Comparison of ENCODE assay signal across 8 cellular contexts in genomic region chr1:30929135-30929889, GRCh38. TPM values are rescaled to one million over a fixed set of nuclear protein-coding genes. Genes with fewer than 3 reads are reported as not detected.
DNase-seq lines count a peak whose midpoint lies in the region; ATAC-seq and TF ChIP-seq lines count a peak whose summit lies in the region.

No MANE protein-coding gene starts in this region.

- POLR2A ChIA-PET in activated CD4-positive, alpha-beta T cell treated with anti-CD3 and anti-CD28 coated beads for 36 hours (lab: Charles Lee) = no interaction called here

- H2AK5ac ChIP-seq in mesendoderm (ENCODE audit: low read length) = no peak overlapping the region

- intact Hi-C loops in activated CD4-positive, alpha-beta T cell treated with anti-CD3 and anti-CD28 coated beads for 36 hours (cut with DNase I, micrococcal nuclease) = loop anchor here (1.0 to 5.0 kb wide), 5 partner anchors 127 to 212 kb away; no protein-coding TSS in a partner anchor

- TF ChIP-seq CTCF in tibial nerve (IDR thresholded peaks at IDR 0.05) = peak; percentile 52 to 79 (median 65)

- peak; percentile 68 for DNase-seq in NK-92 treated with Interleukin-12 subunit alpha and Interleukin-12 subunit beta, amount 100 ng/mL, for 24 hours (lab: John Stamatoyannopoulos, UW)
- DNase-seq in NK-92 (lab: John Stamatoyannopoulos, UW; ENCODE audit: unreplicated experiment) = no peak
- peak; percentile 30 for DNase-seq in NCI-H1694 treated with DMSO at 0.1 percent for 48 hours (lab: John Stamatoyannopoulos, UW)
- DNase-seq in activated CD4-positive, alpha-beta T cell treated with anti-CD3 and anti-CD28 coated beads for 36 hours = peak; percentile 75
- DNase-seq in effector memory CD4-positive, alpha-beta T cell = peak in 2 of 3 donors; percentile 14 to 15
- peak; percentile 77 for DNase-seq in mesendoderm
- peak in 1 of 2 donors; percentile 62 for DNase-seq in tibial nerve (ENCODE audit: low spot score in 2 of 2)

- CTCF ChIA-PET in activated CD4-positive, alpha-beta T cell treated with anti-CD3 and anti-CD28 coated beads for 36 hours (lab: Charles Lee) = interaction anchor here (0.6 to 8.0 kb wide), 24 partner anchors 9 to 396 kb away, joined by 3 to 70 read pairs (median 4); partner anchors contain the start of gene MATN1

- no peak overlapping the region for H2BK5ac ChIP-seq in mesendoderm (ENCODE audit: low read length)

- TF ChIP-seq POLR2A in tibial nerve (IDR thresholded peaks at IDR 0.05) = no peak

- H3K4me1 Mint-ChIP-seq in activated CD4-positive, alpha-beta T cell treated with anti-CD3 and anti-CD28 coated beads for 36 hours = no peaks in the 10 kb centered on the region

- ATAC-seq in activated CD4-positive, alpha-beta T cell treated with anti-CD3 and anti-CD28 coated beads for 36 hours = peak; percentile 82
- ATAC-seq in HG03520 (IDR thresholded peaks at IDR 0.05; ENCODE audit: unreplicated experiment) = no peak

- no peak overlapping the region for H3K27ac Mint-ChIP-seq in activated CD4-positive, alpha-beta T cell treated with anti-CD3 and anti-CD28 coated beads for 36 hours

- no peak overlapping the region for H3K4me2 ChIP-seq in mesendoderm (ENCODE audit: low read length)

- no peak overlapping the region for H3K4me3 ChIP-seq in effector memory CD4-positive, alpha-beta T cell (ENCODE audit: insufficient read depth, low read depth, low read length, poor library complexity, severe bottlenecking)
- H3K4me3 ChIP-seq in mesendoderm (ENCODE audit: low read length) (no peak overlapping the region), tibial nerve (no peak overlapping the region)

- no peak overlapping the region for H3K4ac ChIP-seq in mesendoderm (ENCODE audit: low read depth, low read length)

- no peaks in the 10 kb centered on the region for H3K27me3 ChIP-seq in effector memory CD4-positive, alpha-beta T cell (replicated peaks; ENCODE audit: control insufficient read depth, insufficient read depth, low read length, poor library complexity, severe bottlenecking)
- H3K27me3 ChIP-seq in mesendoderm (ENCODE audit: insufficient read depth, low read length, poor library complexity) = no peaks in the 10 kb centered on the region
- no peaks in the 10 kb centered on the region for H3K27me3 ChIP-seq in tibial nerve

- no CpG with 5 or more reads among the region's 6 CpGs for WGBS in mesendoderm (ENCODE audit: extremely low coverage, insufficient coverage, low lambda C conversion rate)
- WGBS in tibial nerve, 2 donors = 50 to 58% methylated on average over 5 to 6 of the region's 6 CpGs

- no peak overlapping the region for H3K56ac ChIP-seq in mesendoderm (ENCODE audit: low read length)

- no peak for TF ChIP-seq EP300 in tibial nerve (IDR thresholded peaks at IDR 0.05)

- no peak overlapping the region for H3K23ac ChIP-seq in mesendoderm (ENCODE audit: low read length)

- no peak overlapping the region for H4K8ac ChIP-seq in mesendoderm (ENCODE audit: low read depth, low read length)

- H3K36me3 Mint-ChIP-seq in activated CD4-positive, alpha-beta T cell treated with anti-CD3 and anti-CD28 coated beads for 36 hours (ENCODE audit: low read depth) = peaks cover 13% of the 10 kb centered on the region

- no peak overlapping the region for H3K27ac ChIP-seq in effector memory CD4-positive, alpha-beta T cell (ENCODE audit: insufficient read depth, low read length, poor library complexity, severe bottlenecking)
- H3K27ac ChIP-seq in mesendoderm (ENCODE audit: low read depth, low read length) = no peak overlapping the region
- peak overlapping the region in 3 of 4 donors; percentile 8 to 46 (median 29) for H3K27ac ChIP-seq in tibial nerve

- H2BK120ac ChIP-seq in mesendoderm (ENCODE audit: low read depth, low read length) = no peak overlapping the region

- no peaks in the 10 kb centered on the region for H3K9me3 ChIP-seq in effector memory CD4-positive, alpha-beta T cell (ENCODE audit: control insufficient read depth, low read length)
- no peaks in the 10 kb centered on the region for H3K9me3 ChIP-seq in tibial nerve

- no peak overlapping the region for H3K18ac ChIP-seq in mesendoderm (ENCODE audit: low read length)

- H3K4me1 ChIP-seq in effector memory CD4-positive, alpha-beta T cell (ENCODE audit: control insufficient read depth, insufficient read depth, low read length, poor library complexity, severe bottlenecking) = no peaks in the 10 kb centered on the region
- H3K4me1 ChIP-seq in mesendoderm (ENCODE audit: control insufficient read depth, low read depth, low read length) (no peaks in the 10 kb centered on the region), tibial nerve (peaks cover 0 to 17% (median 0%) of the 10 kb centered on the region in 4 donors)

- H3K36me3 ChIP-seq in effector memory CD4-positive, alpha-beta T cell (ENCODE audit: control insufficient read depth, insufficient read depth, low read length) = peaks cover 16% of the 10 kb centered on the region
- H3K36me3 ChIP-seq in mesendoderm (ENCODE audit: control insufficient read depth, insufficient read depth, low read length) (peaks cover 5% of the 10 kb centered on the region), tibial nerve (peaks cover 0 to 24% (median 0%) of the 10 kb centered on the region in 3 donors)

- no peaks in the 10 kb centered on the region for H3K79me2 ChIP-seq in mesendoderm (ENCODE audit: control insufficient read depth, insufficient read depth, low read length)

- H3K9me3 Mint-ChIP-seq in activated CD4-positive, alpha-beta T cell treated with anti-CD3 and anti-CD28 coated beads for 36 hours (ENCODE audit: low read depth) = no peaks in the 10 kb centered on the region

- no peaks in the 10 kb centered on the region for H3K79me1 ChIP-seq in mesendoderm (ENCODE audit: low read length)

- no peak overlapping the region for H3K4me3 Mint-ChIP-seq in activated CD4-positive, alpha-beta T cell treated with anti-CD3 and anti-CD28 coated beads for 36 hours

- no peak overlapping the region for H4K5ac ChIP-seq in mesendoderm (ENCODE audit: low read length)

- no peaks in the 10 kb centered on the region for H3K27me3 Mint-ChIP-seq in activated CD4-positive, alpha-beta T cell treated with anti-CD3 and anti-CD28 coated beads for 36 hours

- no peak overlapping the region for H3K9ac ChIP-seq in mesendoderm (ENCODE audit: low read length)

- H2BK15ac ChIP-seq in mesendoderm (replicated peaks; ENCODE audit: low read depth) = no peak overlapping the region

RNA-seq across cellular contexts. Expression of gene SDC3, which starts 20.8 kb away (rescaled TPM):
- under 1 TPM; 0.18 to 0.37 TPM for total RNA-seq in activated CD4-positive, alpha-beta T cell treated with anti-CD3 and anti-CD28 coated beads for 36 hours
- 18.5 TPM for polyA plus RNA-seq in mesendoderm (2013, experiment 1 of 2)
- 20.4 TPM for polyA plus RNA-seq in mesendoderm (2013, experiment 2 of 2)
- total RNA-seq in tibial nerve = 10 to 100 TPM; 47.1 to 78.9 (median 64.2) TPM

Comparison
In these comparisons a context has a peak if more than half of its experiments do, and no peak if none do; other contexts are left out.
1. H3K27ac ChIP-seq: peak in tibial nerve (3 of 4); none in effector memory CD4-positive, alpha-beta T cell (single experiment) and mesendoderm (single experiment).
2. RNA of gene SDC3, which starts 20.8 kb away (total RNA-seq): 47.1 to 78.9 TPM in tibial nerve; 0.18 to 0.37 TPM in activated CD4-positive, alpha-beta T cell treated with anti-CD3 and anti-CD28 coated beads for 36 hours; every median in the first group is over 10 times any median in the second.